Comparison of ENCODE assay signal across 12 cellular contexts in genomic region chr19:56348289-56348877, GRCh38. TPM values are rescaled to one million over a fixed set of nuclear protein-coding genes. Genes with fewer than 3 reads are reported as not detected.
DNase-seq lines count a peak whose midpoint lies in the region; ATAC-seq and TF ChIP-seq lines count a peak whose summit lies in the region.
"Had no signal": no experiment of that assay in that cellular context is flagged by ENCODE, and none has a peak within 500 bp of the region (broad histone marks: within the 10 kb centered on the region; RNA-seq: fewer than 3 reads in every experiment).

No MANE protein-coding gene starts in this region.

- intact Hi-C loops in activated CD4-positive, alpha-beta T cell treated with anti-CD3 and anti-CD28 coated beads, Interleukin-2, amount 10 ng/mL, durations not matched to agents 24 days and 14 days (cut with micrococcal nuclease), result no loop called here

- no peak for ATAC-seq in HG03439 (IDR thresholded peaks at IDR 0.05; ENCODE audit: unreplicated experiment)

- H3K4me1 ChIP-seq in neural progenitor cell, result no peaks in the 10 kb centered on the region

- no peaks in the 10 kb centered on the region for H3K36me3 ChIP-seq in neural progenitor cell

- H4K20me1 ChIP-seq in neural progenitor cell (ENCODE audit: low read depth), result no peaks in the 10 kb centered on the region

- H3K36me3 Mint-ChIP-seq in activated CD4-positive, alpha-beta T cell treated with anti-CD3 and anti-CD28 coated beads, Interleukin-2, amount 10 ng/mL, durations not matched to agents 24 days and 14 days (ENCODE audit: low read depth), result no peaks in the 10 kb centered on the region
- no peaks in the 10 kb centered on the region for H3K36me3 Mint-ChIP-seq in neural progenitor cell

- no peak overlapping the region for H3K4me3 Mint-ChIP-seq in activated CD4-positive, alpha-beta T cell treated with anti-CD3 and anti-CD28 coated beads, Interleukin-2, amount 10 ng/mL, durations not matched to agents 24 days and 14 days
- no peak overlapping the region for H3K4me3 Mint-ChIP-seq in neural progenitor cell

- H3K27ac Mint-ChIP-seq in activated CD4-positive, alpha-beta T cell treated with anti-CD3 and anti-CD28 coated beads, Interleukin-2, amount 10 ng/mL, durations not matched to agents 24 days and 14 days, result no peak overlapping the region
- H3K27ac Mint-ChIP-seq in neural progenitor cell, result no peak overlapping the region

- no peak overlapping the region for H3K9ac ChIP-seq in neural progenitor cell

- H3K79me2 ChIP-seq in neural progenitor cell (ENCODE audit: low read depth), result no peaks in the 10 kb centered on the region

- no peaks in the 10 kb centered on the region for H3K27me3 ChIP-seq in neural progenitor cell

- peak; percentile 38 for TF ChIP-seq CTCF in WI38 (IDR thresholded peaks at IDR 0.05; ENCODE audit: low read depth, low read length)
- peak; percentile 57 for TF ChIP-seq CTCF in neural progenitor cell (IDR thresholded peaks at IDR 0.05)

- no peaks in the 10 kb centered on the region for H3K9me3 ChIP-seq in neural progenitor cell (ENCODE audit: low read depth)

- peak; percentile 69 for DNase-seq in activated CD4-positive, alpha-beta T cell treated with anti-CD3 and anti-CD28 coated beads, Interleukin-2, amount 10 ng/mL, durations not matched to agents 24 days and 14 days
- no peak for DNase-seq in activated CD4-positive, alpha-beta T cell treated with anti-CD3 and anti-CD28 coated beads for 1 hour
- DNase-seq in HT-29 (ENCODE audit: low spot score), result peak; percentile 75
- peak; percentile 31 for DNase-seq in neural progenitor cell (ENCODE audit: low spot score)
- no peak for DNase-seq in T1000 (lab: John Stamatoyannopoulos, UW)
- no peak for DNase-seq in cerebellum (ENCODE audit: low spot score)
- DNase-seq: DMS79 treated with DMSO at 0.1 percent for 48 hours, HCEC 1CT, NCI-H1417 treated with DMSO at 0.1 percent for 48 hours had no signal

- no peaks in the 10 kb centered on the region for H3K4me1 Mint-ChIP-seq in activated CD4-positive, alpha-beta T cell treated with anti-CD3 and anti-CD28 coated beads, Interleukin-2, amount 10 ng/mL, durations not matched to agents 24 days and 14 days
- no peaks in the 10 kb centered on the region for H3K4me1 Mint-ChIP-seq in neural progenitor cell

- H3K4me2 ChIP-seq in neural progenitor cell, result no peak overlapping the region

- no peaks in the 10 kb centered on the region for H3K27me3 Mint-ChIP-seq in activated CD4-positive, alpha-beta T cell treated with anti-CD3 and anti-CD28 coated beads, Interleukin-2, amount 10 ng/mL, durations not matched to agents 24 days and 14 days
- H3K27me3 Mint-ChIP-seq in neural progenitor cell (ENCODE audit: insufficient read depth, low read depth), result peaks cover 4% of the 10 kb centered on the region

- no peak overlapping the region for H2AFZ ChIP-seq in neural progenitor cell (replicated peaks)

- no peaks in the 10 kb centered on the region for H3F3A ChIP-seq in neural progenitor cell (ENCODE audit: low read depth)

- no peak overlapping the region for H3K27ac ChIP-seq in neural progenitor cell
- H3K27ac ChIP-seq: epithelial cell of prostate had no signal

- H3K9me3 Mint-ChIP-seq in activated CD4-positive, alpha-beta T cell treated with anti-CD3 and anti-CD28 coated beads, Interleukin-2, amount 10 ng/mL, durations not matched to agents 24 days and 14 days, result no peaks in the 10 kb centered on the region
- H3K9me3 Mint-ChIP-seq in neural progenitor cell, result peaks cover 31% of the 10 kb centered on the region

- H3K4me3 ChIP-seq in WI38 (ENCODE audit: low read depth, low read length), result no peak overlapping the region
- H3K4me3 ChIP-seq in neural progenitor cell, result no peak overlapping the region

RNA-seq across cellular contexts. Expression of gene ZSCAN5A, which starts 33.7 kb away (rescaled TPM):
- 6.9 and 10.8 TPM in 2 replicates for total RNA-seq in activated CD4-positive, alpha-beta T cell treated with anti-CD3 and anti-CD28 coated beads, Interleukin-2, amount 10 ng/mL, durations not matched to agents 24 days and 14 days
- total RNA-seq in HT-29 (2014; rRNA removed; shearing (Covaris generic)), result 11.0 and 14.2 TPM in 2 replicates
- total RNA-seq in neural progenitor cell (ENCODE audit: low replicate concordance), result 1.6 and 7.8 TPM in 2 replicates
- 13.3 TPM for total RNA-seq in cerebellum

RNA-seq across cellular contexts. Expression of gene ZNF582, which starts 45.0 kb away (rescaled TPM):
- total RNA-seq in activated CD4-positive, alpha-beta T cell treated with anti-CD3 and anti-CD28 coated beads, Interleukin-2, amount 10 ng/mL, durations not matched to agents 24 days and 14 days, result 1.0 and 2.1 TPM in 2 replicates
- total RNA-seq in HT-29 (2014; rRNA removed; shearing (Covaris generic)), result not detected in 2 replicates
- total RNA-seq in neural progenitor cell (ENCODE audit: low replicate concordance), result 2.5 and 4.0 TPM in 2 replicates
- 7.4 TPM for total RNA-seq in cerebellum

RNA-seq across cellular contexts. Expression of gene ZNF583, which starts 55.7 kb away (rescaled TPM):
- total RNA-seq in activated CD4-positive, alpha-beta T cell treated with anti-CD3 and anti-CD28 coated beads, Interleukin-2, amount 10 ng/mL, durations not matched to agents 24 days and 14 days, result 1.9 and 2.0 TPM in 2 replicates
- not detected in 2 replicates for total RNA-seq in HT-29 (2014; rRNA removed; shearing (Covaris generic))
- 4.5 and 7.7 TPM in 2 replicates for total RNA-seq in neural progenitor cell (ENCODE audit: low replicate concordance)
- 34.0 TPM for total RNA-seq in cerebellum

Comparison
In these comparisons a context has a peak if more than half of its experiments do, and no peak if none do; other contexts are left out.
1. DNase-seq: peak in activated CD4-positive, alpha-beta T cell treated with anti-CD3 and anti-CD28 coated beads, Interleukin-2, amount 10 ng/mL, durations not matched to agents 24 days and 14 days (single experiment), HT-29 (single experiment) and neural progenitor cell (single experiment); none in activated CD4-positive, alpha-beta T cell treated with anti-CD3 and anti-CD28 coated beads for 1 hour (single experiment), T1000 (single experiment) and cerebellum (single experiment).